ENCODE assay signal across 14 cellular contexts in genomic region chr10:72285972-72286521, GRCh38. TPM values are rescaled to one million over a fixed set of nuclear protein-coding genes. Genes with fewer than 3 reads are reported as not detected.
DNase-seq lines count a peak whose midpoint lies in the region; ATAC-seq, FAIRE-seq and TF ChIP-seq lines count a peak whose summit lies in the region.
"Had no signal": no experiment of that assay in that cellular context is flagged by ENCODE, and none has a peak within 500 bp of the region (broad histone marks: within the 10 kb centered on the region; RNA-seq: fewer than 3 reads in every experiment).

No MANE protein-coding gene starts in this region.

- POLR2A ChIA-PET in activated CD4-positive, alpha-beta memory T cell treated with anti-CD3 and anti-CD28 coated beads for 36 hours (lab: Charles Lee): interaction anchor here (0.6 to 2.0 kb wide), 6 partner anchors 9 to 46 kb away, joined by 3 to 10 read pairs (median 4); no protein-coding TSS in a partner anchor

- H3K9ac ChIP-seq in kidney (ENCODE audit: low read length in 2 of 2): peak overlapping the region in 1 of 2 donors; percentile 20

- H3K4me3 ChIP-seq in right cardiac atrium (ENCODE audit: low read length): no peak overlapping the region
- H3K4me3 ChIP-seq in right atrium auricular region: no peak overlapping the region
- H3K4me3 ChIP-seq in kidney (ENCODE audit: low read length in 2 of 2): no peak overlapping the region
- H3K4me3 ChIP-seq in thyroid gland (replicated peaks in 1 of 3): no peak overlapping the region
- H3K4me3 ChIP-seq: Peyer's patch had no signal

- DNase-seq in right cardiac atrium (peak in 2 of 3 donors; percentile 36 to 64), right atrium auricular region (ENCODE audit: low spot score) (no peak), kidney (peak; percentile 92), thyroid gland (peak; percentile 95 to 96), RPMI8226 (no peak)
- no peak for DNase-seq in activated CD4-positive, alpha-beta memory T cell treated with anti-CD3 and anti-CD28 coated beads for 36 hours
- no peak for DNase-seq in stimulated activated CD4-positive, alpha-beta T cell treated with anti-CD3 and anti-CD28 coated beads, Interleukin-4, amount 100 ng/mL, for 24 hours
- DNase-seq: activated effector memory CD4-positive, alpha-beta T cell treated with Interleukin-2 at 50 U/mL for 16 hours; BE2C; HCEC 1CT; NCI-H2171 had no signal

- CTCF ChIA-PET in activated CD4-positive, alpha-beta memory T cell treated with anti-CD3 and anti-CD28 coated beads for 36 hours (lab: Charles Lee): interaction anchor here (1.2 to 1.6 kb wide), 4 partner anchors 11 to 51 kb away, joined by 3 to 9 read pairs (median 6); no protein-coding TSS in a partner anchor

- H3K4me1 ChIP-seq in right cardiac atrium (ENCODE audit: control insufficient read depth, insufficient read depth, low read length): no peaks in the 10 kb centered on the region
- H3K4me1 ChIP-seq in right atrium auricular region: no peaks in the 10 kb centered on the region
- peaks cover 4 to 10% of the 10 kb centered on the region in 2 donors for H3K4me1 ChIP-seq in kidney (ENCODE audit: control insufficient read depth in 1 of 2, insufficient read depth in 1 of 2, low read depth in 1 of 2, low read length in 2 of 2)
- peaks cover 16 to 18% of the 10 kb centered on the region in 2 donors for H3K4me1 ChIP-seq in thyroid gland

- peaks cover 32% of the 10 kb centered on the region for H3K4me1 Mint-ChIP-seq in activated CD4-positive, alpha-beta memory T cell treated with anti-CD3 and anti-CD28 coated beads for 36 hours (ENCODE audit: low read depth)

- 66% methylated on average over 14 of the region's 14 CpGs for WGBS in right cardiac atrium
- WGBS in thyroid gland, 2 donors: 35 to 42% methylated on average over 10 to 14 of the region's 14 CpGs

- no peak for TF ChIP-seq CTCF in right atrium auricular region (IDR thresholded peaks at IDR 0.05)
- no peak for TF ChIP-seq CTCF in kidney (IDR thresholded peaks at IDR 0.05; ENCODE audit: borderline replicate concordance, extremely low read depth, insufficient read depth)
- peak in 1 of 6 experiments; percentile 20 for TF ChIP-seq CTCF in thyroid gland (IDR thresholded peaks at IDR 0.05)

- peak overlapping the region; percentile 78 for H3K27ac Mint-ChIP-seq in activated CD4-positive, alpha-beta memory T cell treated with anti-CD3 and anti-CD28 coated beads for 36 hours

- intact Hi-C loops in right cardiac atrium (cut with DNase I) (no loop called here), kidney (cut with DNase I) (no loop called here), thyroid gland (cut with DNase I) (no loop called here)
- intact Hi-C loops in activated CD4-positive, alpha-beta memory T cell treated with anti-CD3 and anti-CD28 coated beads for 36 hours (cut with micrococcal nuclease): loop anchor here (1.0 kb wide), 2 partner anchors 9 to 10 kb away; no protein-coding TSS in a partner anchor

- ATAC-seq in right cardiac atrium (peak; percentile 20 to 47), GM18505 (IDR thresholded peaks at IDR 0.05; ENCODE audit: unreplicated experiment) (no peak)

- peaks cover under 1% of the 10 kb centered on the region for H3K36me3 Mint-ChIP-seq in activated CD4-positive, alpha-beta memory T cell treated with anti-CD3 and anti-CD28 coated beads for 36 hours

- peak overlapping the region; percentile 45 for H3K4me3 Mint-ChIP-seq in activated CD4-positive, alpha-beta memory T cell treated with anti-CD3 and anti-CD28 coated beads for 36 hours

- H3K27me3 ChIP-seq in right cardiac atrium (ENCODE audit: control insufficient read depth, insufficient read depth) (no peaks in the 10 kb centered on the region), right atrium auricular region (no peaks in the 10 kb centered on the region), thyroid gland (no peaks in the 10 kb centered on the region)
- H3K27me3 ChIP-seq: BE2C, Peyer's patch had no signal

- H3K9me3 Mint-ChIP-seq in activated CD4-positive, alpha-beta memory T cell treated with anti-CD3 and anti-CD28 coated beads for 36 hours: no peaks in the 10 kb centered on the region

- no peaks in the 10 kb centered on the region for H3K36me3 ChIP-seq in right atrium auricular region
- H3K36me3 ChIP-seq in kidney (ENCODE audit: control insufficient read depth in 1 of 2, insufficient read depth in 2 of 2, low read length in 2 of 2): no peaks in the 10 kb centered on the region
- no peaks in the 10 kb centered on the region for H3K36me3 ChIP-seq in thyroid gland
- H3K36me3 ChIP-seq: BE2C, Peyer's patch had no signal

- FAIRE-seq in kidney (lab: Jason Lieb, UNC): no peak
- FAIRE-seq: islet of Langerhans had no signal

- H3K9me3 ChIP-seq in right cardiac atrium (ENCODE audit: control insufficient read depth, low read length) (no peaks in the 10 kb centered on the region), right atrium auricular region (no peaks in the 10 kb centered on the region), kidney (ENCODE audit: control insufficient read depth in 1 of 2, low read length in 2 of 2) (no peaks in the 10 kb centered on the region), thyroid gland (no peaks in the 10 kb centered on the region)
- H3K9me3 ChIP-seq: BE2C, Peyer's patch had no signal

- H3K27ac ChIP-seq in right cardiac atrium (ENCODE audit: low read length) (no peak overlapping the region), right atrium auricular region (no peak overlapping the region), kidney (ENCODE audit: low read depth in 2 of 2, low read length in 2 of 2) (peak overlapping the region; percentile 73 to 84), thyroid gland (peak overlapping the region; percentile 77 to 91 (median 88))

- TF ChIP-seq POLR2A in thyroid gland (IDR thresholded peaks at IDR 0.05) (peak in 1 of 2 donors; percentile 46), GM18505 (IDR thresholded peaks at IDR 0.05; ENCODE audit: borderline replicate concordance, extremely low read depth, insufficient read depth, insufficient read length) (no peak)

- no peaks in the 10 kb centered on the region for H3K27me3 Mint-ChIP-seq in activated CD4-positive, alpha-beta memory T cell treated with anti-CD3 and anti-CD28 coated beads for 36 hours

RNA-seq across cellular contexts. Expression of gene DDIT4, which starts 12.3 kb away (rescaled TPM):
- total RNA-seq in right cardiac atrium (100 to 1,000 TPM in 1 of 4 donors, 10 to 100 TPM in 3; 33.0 to 113 (median 76.5) TPM), right atrium auricular region (100 to 1,000 TPM; 100 to 136 TPM), kidney (292 TPM), thyroid gland (100 to 1,000 TPM in 3 of 4 donors, 10 to 100 TPM in 1; 93.0 to 309 (median 134) TPM)
- polyA plus RNA-seq in right cardiac atrium (53.6 TPM), kidney (ENCODE audit: insufficient read depth, low read depth, low replicate concordance) (96.9 TPM)
- total RNA-seq in activated CD4-positive, alpha-beta memory T cell treated with anti-CD3 and anti-CD28 coated beads for 36 hours: 100 to 1,000 TPM; 637 TPM

Comparison
In these comparisons a context has a peak if more than half of its experiments do, and no peak if none do; other contexts are left out.
1. DNase-seq: peak in right cardiac atrium (2 of 3), kidney (single experiment) and thyroid gland (2 of 2); none in right atrium auricular region (single experiment), activated CD4-positive, alpha-beta memory T cell treated with anti-CD3 and anti-CD28 coated beads for 36 hours (single experiment), RPMI8226 (single experiment) and stimulated activated CD4-positive, alpha-beta T cell treated with anti-CD3 and anti-CD28 coated beads, Interleukin-4, amount 100 ng/mL, for 24 hours (single experiment).
2. H3K27ac ChIP-seq: peak in kidney (2 of 2) and thyroid gland (3 of 3); none in right cardiac atrium (single experiment) and right atrium auricular region (0 of 2).